Comparison of ENCODE assay signal across 8 cellular contexts in genomic region chr19:2887391-2887914, GRCh38. TPM values are rescaled to one million over a fixed set of nuclear protein-coding genes. Genes with fewer than 3 reads are reported as not detected.
A peak's percentile ranks its signal among the peaks of the same experiment; 100 is the strongest.
DNase-seq lines count a peak whose midpoint lies in the region; ATAC-seq and TF ChIP-seq lines count a peak whose summit lies in the region.

No MANE protein-coding gene starts in this region.

- no peaks in the 10 kb centered on the region for H3K27me3 ChIP-seq in fibroblast of lung (ENCODE audit: control insufficient read depth, insufficient read depth, low read length)
- H3K27me3 ChIP-seq in neural progenitor cell: no peaks in the 10 kb centered on the region

- TF ChIP-seq CTCF in fibroblast of lung (conservative IDR thresholded peaks at IDR 0.05 in 1 of 2, IDR thresholded peaks at IDR 0.05 in 1 of 2; ENCODE audit: low read depth in 1 of 2, low read length in 2 of 2): peak; percentile 42 to 65
- TF ChIP-seq CTCF in neural progenitor cell (IDR thresholded peaks at IDR 0.05): peak; percentile 66

- H3K79me2 ChIP-seq in fibroblast of lung (ENCODE audit: control insufficient read depth, insufficient read depth, low read length): no peaks in the 10 kb centered on the region
- H3K79me2 ChIP-seq in neural progenitor cell (ENCODE audit: low read depth): no peaks in the 10 kb centered on the region

- H3K9ac ChIP-seq in fibroblast of lung (ENCODE audit: insufficient read depth, low read length) (no peak overlapping the region), neural progenitor cell (no peak overlapping the region)

- peaks cover 7% of the 10 kb centered on the region for H3K27me3 Mint-ChIP-seq in neural progenitor cell (ENCODE audit: insufficient read depth, low read depth)

- no peak overlapping the region for H3K4me2 ChIP-seq in fibroblast of lung (ENCODE audit: extremely low read depth, insufficient read depth, low read length)
- no peak overlapping the region for H3K4me2 ChIP-seq in neural progenitor cell

- H3K36me3 ChIP-seq in fibroblast of lung (ENCODE audit: control insufficient read depth, insufficient read depth, low read length): no peaks in the 10 kb centered on the region
- no peaks in the 10 kb centered on the region for H3K36me3 ChIP-seq in neural progenitor cell

- H2AFZ ChIP-seq in fibroblast of lung (ENCODE audit: low read length) (peak overlapping the region; percentile 79), neural progenitor cell (replicated peaks) (peak overlapping the region; percentile 66)

- no peak overlapping the region for H3K27ac Mint-ChIP-seq in neural progenitor cell

- H3K27ac ChIP-seq in fibroblast of lung (ENCODE audit: insufficient read depth, low read length) (no peak overlapping the region), neural progenitor cell (no peak overlapping the region)

- H3K4me3 ChIP-seq in fibroblast of lung (replicated peaks in 1 of 4; ENCODE audit: control extremely low read depth in 1 of 4, insufficient read depth in 1 of 4, low read depth in 3 of 4, low read length in 4 of 4) (no peak overlapping the region), neural progenitor cell (no peak overlapping the region)

- no peaks in the 10 kb centered on the region for H3K4me1 Mint-ChIP-seq in neural progenitor cell

- no peaks in the 10 kb centered on the region for H3F3A ChIP-seq in neural progenitor cell (ENCODE audit: low read depth)

- no peaks in the 10 kb centered on the region for H3K36me3 Mint-ChIP-seq in neural progenitor cell

- ATAC-seq in GM18907 (IDR thresholded peaks at IDR 0.05; ENCODE audit: unreplicated experiment): no peak

- in situ Hi-C loops in ACHN (cut with HindIII; ENCODE audit: low pct_ligation_motif_present, low pct_unique_long_range_greater_than_20kb, low sequenced_read_pairs): no loop called here

- H3K9me3 Mint-ChIP-seq in neural progenitor cell: peaks cover 25% of the 10 kb centered on the region

- DNase-seq in ACHN (peak; percentile 52), GM04503 (ENCODE audit: low read depth) (peak; percentile 36), NCI-H128 (lab: John Stamatoyannopoulos, UW; ENCODE audit: unreplicated experiment) (peak; percentile 5), SKM-1 treated with dmso at 0.1 percent for 144 hours (lab: John Stamatoyannopoulos, UW; ENCODE audit: unreplicated experiment) (peak; percentile 74), fibroblast of lung (ENCODE audit: low read depth in 2 of 2) (peak; percentile 47 to 73), neural progenitor cell (ENCODE audit: low spot score) (peak; percentile 66), occipital lobe (lab: John Stamatoyannopoulos, UW) (no peak)

- no peak overlapping the region for H3K4me3 Mint-ChIP-seq in neural progenitor cell

- H3K4me1 ChIP-seq in fibroblast of lung (ENCODE audit: control insufficient read depth, extremely low read depth, insufficient read depth, low read length) (no peaks in the 10 kb centered on the region), neural progenitor cell (no peaks in the 10 kb centered on the region)

- H3K9me3 ChIP-seq in fibroblast of lung (ENCODE audit: control insufficient read depth, insufficient read depth, low read depth, low read length) (no peaks in the 10 kb centered on the region), neural progenitor cell (ENCODE audit: low read depth) (no peaks in the 10 kb centered on the region)

- H4K20me1 ChIP-seq in fibroblast of lung (ENCODE audit: control insufficient read depth, extremely low read depth, insufficient read depth, low read length): no peaks in the 10 kb centered on the region
- H4K20me1 ChIP-seq in neural progenitor cell (ENCODE audit: low read depth): no peaks in the 10 kb centered on the region

RNA-seq across cellular contexts. Expression of gene ZNF57, which starts 13.3 kb away (rescaled TPM):
- total RNA-seq in fibroblast of lung: 4.1 and 5.3 TPM in 2 replicates
- 2.2 and 2.8 TPM in 2 replicates for polyA plus RNA-seq in fibroblast of lung
- polyA plus RNA-seq in fibroblast of lung (2012): 1.7 and 2.0 TPM in 2 replicates
- 0.27 and 0.63 TPM in 2 replicates for polyA minus RNA-seq in fibroblast of lung (ENCODE audit: low replicate concordance)
- total RNA-seq in neural progenitor cell (ENCODE audit: low replicate concordance): 5.6 and 6.3 TPM in 2 replicates
- 5.0 TPM for total RNA-seq in occipital lobe

RNA-seq across cellular contexts. Expression of gene ZNF556, which starts 20.3 kb away (rescaled TPM):
- total RNA-seq in fibroblast of lung: under 0.01 and 0.17 TPM in 2 replicates
- polyA plus RNA-seq in fibroblast of lung: 0.02 and 0.09 TPM in 2 replicates
- polyA plus RNA-seq in fibroblast of lung (2012): 0.05 TPM in 1 of 2 replicates, not detected in the other
- polyA minus RNA-seq in fibroblast of lung (ENCODE audit: low replicate concordance): not detected in 2 replicates
- 0.25 TPM in 1 of 2 replicates, not detected in the other for total RNA-seq in neural progenitor cell (ENCODE audit: low replicate concordance)
- total RNA-seq in occipital lobe: 0.16 TPM

RNA-seq across cellular contexts. Expression of gene ZNF555, which starts 46.2 kb away (rescaled TPM):
- total RNA-seq in fibroblast of lung (4.6 and 5.9 TPM in 2 replicates), neural progenitor cell (ENCODE audit: low replicate concordance) (14.6 and 18.8 TPM in 2 replicates), occipital lobe (20.3 TPM)
- 3.8 and 5.0 TPM in 2 replicates for polyA plus RNA-seq in fibroblast of lung
- 2.7 and 2.9 TPM in 2 replicates for polyA plus RNA-seq in fibroblast of lung (2012)
- 1.2 and 2.3 TPM in 2 replicates for polyA minus RNA-seq in fibroblast of lung (ENCODE audit: low replicate concordance)

RNA-seq across cellular contexts. Expression of gene ZNF77, which starts 57.3 kb away (rescaled TPM):
- total RNA-seq in fibroblast of lung (3.9 and 5.0 TPM in 2 replicates), neural progenitor cell (ENCODE audit: low replicate concordance) (6.2 and 6.5 TPM in 2 replicates), occipital lobe (6.4 TPM)
- 3.3 and 4.0 TPM in 2 replicates for polyA plus RNA-seq in fibroblast of lung
- polyA plus RNA-seq in fibroblast of lung (2012): 2.3 and 2.5 TPM in 2 replicates
- polyA minus RNA-seq in fibroblast of lung (ENCODE audit: low replicate concordance): 0.24 and 1.5 TPM in 2 replicates
